Comparison of ENCODE assay signal across 1 cellular context in the genomic region with DNA sequence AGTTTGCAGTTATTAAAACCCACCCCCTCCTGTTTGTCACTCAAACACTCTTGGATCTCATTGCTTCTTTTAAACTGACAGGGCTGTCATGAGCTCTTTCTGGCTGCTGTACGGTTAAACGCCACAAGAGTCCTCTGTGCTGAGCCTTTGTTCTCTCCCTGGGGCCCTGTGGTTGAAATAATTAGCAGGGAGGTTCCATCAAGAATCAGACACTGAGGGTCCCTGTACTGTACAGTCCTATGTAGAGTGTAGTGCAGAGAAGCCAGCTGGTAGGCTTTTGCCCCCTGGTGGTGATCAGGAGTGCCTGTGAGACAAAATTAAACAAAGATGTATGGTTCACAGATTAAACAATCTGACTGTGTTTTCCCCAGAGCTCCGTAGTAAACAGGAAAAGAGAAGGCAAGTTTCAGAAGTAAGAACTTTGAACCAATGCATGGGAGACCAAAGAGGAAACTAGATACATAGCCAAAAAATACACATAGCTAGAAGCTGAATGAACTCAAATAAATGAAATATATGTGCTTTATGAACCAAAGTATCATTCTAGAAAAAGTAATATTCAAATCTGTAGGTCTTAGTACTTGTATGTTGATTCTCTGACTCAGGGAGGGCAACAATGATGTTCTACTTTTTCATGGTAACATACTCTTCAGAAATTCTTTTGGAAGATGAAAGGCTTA.
TF ChIP-seq lines count a peak whose summit lies in the region.

No MANE protein-coding gene starts in this region.

TF ChIP-seq in HEK293, 187 proteins besides CTCF, POLR2A, EP300 and RAD21 (continued from another document and continues in another):
- TF ChIP-seq, protein P1, sequence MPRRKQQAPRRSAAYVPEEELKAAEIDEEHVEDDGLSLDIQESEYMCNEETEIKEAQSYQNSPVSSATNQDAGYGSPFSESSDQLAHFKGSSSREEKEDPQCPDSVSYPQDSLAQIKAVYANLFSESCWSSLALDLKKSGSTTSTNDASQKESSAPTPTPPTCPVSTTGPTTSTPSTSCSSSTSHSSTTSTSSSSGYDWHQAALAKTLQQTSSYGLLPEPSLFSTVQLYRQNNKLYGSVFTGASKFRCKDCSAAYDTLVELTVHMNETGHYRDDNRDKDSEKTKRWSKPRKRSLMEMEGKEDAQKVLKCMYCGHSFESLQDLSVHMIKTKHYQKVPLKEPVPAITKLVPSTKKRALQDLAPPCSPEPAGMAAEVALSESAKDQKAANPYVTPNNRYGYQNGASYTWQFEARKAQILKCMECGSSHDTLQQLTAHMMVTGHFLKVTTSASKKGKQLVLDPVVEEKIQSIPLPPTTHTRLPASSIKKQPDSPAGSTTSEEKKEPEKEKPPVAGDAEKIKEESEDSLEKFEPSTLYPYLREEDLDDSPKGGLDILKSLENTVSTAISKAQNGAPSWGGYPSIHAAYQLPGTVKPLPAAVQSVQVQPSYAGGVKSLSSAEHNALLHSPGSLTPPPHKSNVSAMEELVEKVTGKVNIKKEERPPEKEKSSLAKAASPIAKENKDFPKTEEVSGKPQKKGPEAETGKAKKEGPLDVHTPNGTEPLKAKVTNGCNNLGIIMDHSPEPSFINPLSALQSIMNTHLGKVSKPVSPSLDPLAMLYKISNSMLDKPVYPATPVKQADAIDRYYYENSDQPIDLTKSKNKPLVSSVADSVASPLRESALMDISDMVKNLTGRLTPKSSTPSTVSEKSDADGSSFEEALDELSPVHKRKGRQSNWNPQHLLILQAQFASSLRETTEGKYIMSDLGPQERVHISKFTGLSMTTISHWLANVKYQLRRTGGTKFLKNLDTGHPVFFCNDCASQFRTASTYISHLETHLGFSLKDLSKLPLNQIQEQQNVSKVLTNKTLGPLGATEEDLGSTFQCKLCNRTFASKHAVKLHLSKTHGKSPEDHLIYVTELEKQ (tag by site-specific recombination; IDR thresholded peaks at IDR 0.05; ENCODE audit: borderline replicate concordance), result no peak
- TF ChIP-seq ZNF623 (tag by site-specific recombination; IDR thresholded peaks at IDR 0.05) (peak; percentile 44), ZNF433 (tag by site-specific recombination; IDR thresholded peaks at IDR 0.05; ENCODE audit: low read depth) (no peak), SCRT1 (tag by site-specific recombination; IDR thresholded peaks at IDR 0.05; ENCODE audit: borderline replicate concordance) (no peak), OVOL3 (tag by site-specific recombination; IDR thresholded peaks at IDR 0.05) (no peak), ZNF169 (tag by site-specific recombination; IDR thresholded peaks at IDR 0.05) (no peak), BCL11B (tag by site-specific recombination; IDR thresholded peaks at IDR 0.05; ENCODE audit: low read depth) (no peak), ZNF664 (tag by site-specific recombination; IDR thresholded peaks at IDR 0.05) (no peak), ZNF777 (tag by site-specific recombination; IDR thresholded peaks at IDR 0.05; ENCODE audit: borderline replicate concordance) (no peak), ZNF558 (tag by site-specific recombination; IDR thresholded peaks at IDR 0.05) (no peak), ZNF211 (tag by site-specific recombination; IDR thresholded peaks at IDR 0.05; ENCODE audit: low read depth) (no peak), ZNF366 (tag by site-specific recombination; conservative IDR thresholded peaks at IDR 0.05) (no peak), GLIS1 (tag by site-specific recombination; IDR thresholded peaks at IDR 0.05) (peak; percentile 49), SETDB1 (IDR thresholded peaks at IDR 0.05; ENCODE audit: insufficient read length, low read length) (peak; percentile 24), TCF7L2 (IDR thresholded peaks at IDR 0.05; ENCODE audit: borderline replicate concordance, low read depth, low read length) (no peak; the same call in 1 of the 2 replicates), KLF10 (tag by site-specific recombination; IDR thresholded peaks at IDR 0.05) (peak; percentile 20), TRIM28 (IDR thresholded peaks at IDR 0.05; ENCODE audit: borderline replicate concordance, low read length) (peak; percentile 96), GLI4 (tag by site-specific recombination; IDR thresholded peaks at IDR 0.05) (no peak), ZNF621 (tag by site-specific recombination; IDR thresholded peaks at IDR 0.05) (no peak), ZNF133 (tag by site-specific recombination; IDR thresholded peaks at IDR 0.05) (no peak), HOXA7 (CRISPR knock-in tag; IDR thresholded peaks at IDR 0.05; ENCODE audit: borderline replicate concordance) (no peak), ZSCAN23 (tag by site-specific recombination; IDR thresholded peaks at IDR 0.05) (no peak), ZNF585B (tag by site-specific recombination; IDR thresholded peaks at IDR 0.05) (no peak), ZNF248 (tag by site-specific recombination; IDR thresholded peaks at IDR 0.05) (no peak), ZNF214 (tag by site-specific recombination; IDR thresholded peaks at IDR 0.05; ENCODE audit: borderline replicate concordance) (no peak), ZNF266 (tag by site-specific recombination; IDR thresholded peaks at IDR 0.05; ENCODE audit: low read depth) (no peak), GFI1B (tag by site-specific recombination; IDR thresholded peaks at IDR 0.05) (no peak), HOXC10 (CRISPR knock-in tag; IDR thresholded peaks at IDR 0.05) (no peak), MZF1 (tag by site-specific recombination; IDR thresholded peaks at IDR 0.05; ENCODE audit: borderline replicate concordance) (no peak), ZNF324 (tag by site-specific recombination; IDR thresholded peaks at IDR 0.05) (no peak), WT1 (tag by site-specific recombination; IDR thresholded peaks at IDR 0.05) (peak; percentile 70), ZNF423 (tag by site-specific recombination; IDR thresholded peaks at IDR 0.05) (peak; percentile 37; the same call in 1 of the 2 replicates), ZNF791 (tag by site-specific recombination; IDR thresholded peaks at IDR 0.05) (no peak), ZNF629 (tag by site-specific recombination; IDR thresholded peaks at IDR 0.05) (no peak), SP3 (tag by site-specific recombination; IDR thresholded peaks at IDR 0.05) (peak; percentile 33; the same call in 1 of the 2 replicates), ZNF155 (tag by site-specific recombination; IDR thresholded peaks at IDR 0.05) (no peak), ZNF311 (tag by site-specific recombination; IDR thresholded peaks at IDR 0.05; ENCODE audit: borderline replicate concordance) (no peak), ZNF571 (tag by site-specific recombination; IDR thresholded peaks at IDR 0.05) (no peak), SP7 (tag by site-specific recombination; IDR thresholded peaks at IDR 0.05) (peak; percentile 62; the same call in 1 of the 2 replicates)
- TF ChIP-seq, protein P2, sequence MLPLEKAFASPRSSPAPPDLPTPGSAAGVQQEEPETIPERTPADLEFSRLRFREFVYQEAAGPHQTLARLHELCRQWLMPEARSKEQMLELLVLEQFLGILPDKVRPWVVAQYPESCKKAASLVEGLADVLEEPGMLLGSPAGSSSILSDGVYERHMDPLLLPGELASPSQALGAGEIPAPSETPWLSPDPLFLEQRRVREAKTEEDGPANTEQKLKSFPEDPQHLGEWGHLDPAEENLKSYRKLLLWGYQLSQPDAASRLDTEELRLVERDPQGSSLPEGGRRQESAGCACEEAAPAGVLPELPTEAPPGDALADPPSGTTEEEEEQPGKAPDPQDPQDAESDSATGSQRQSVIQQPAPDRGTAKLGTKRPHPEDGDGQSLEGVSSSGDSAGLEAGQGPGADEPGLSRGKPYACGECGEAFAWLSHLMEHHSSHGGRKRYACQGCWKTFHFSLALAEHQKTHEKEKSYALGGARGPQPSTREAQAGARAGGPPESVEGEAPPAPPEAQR (tag by site-specific recombination; IDR thresholded peaks at IDR 0.05), result no peak
- TF ChIP-seq, protein P3, sequence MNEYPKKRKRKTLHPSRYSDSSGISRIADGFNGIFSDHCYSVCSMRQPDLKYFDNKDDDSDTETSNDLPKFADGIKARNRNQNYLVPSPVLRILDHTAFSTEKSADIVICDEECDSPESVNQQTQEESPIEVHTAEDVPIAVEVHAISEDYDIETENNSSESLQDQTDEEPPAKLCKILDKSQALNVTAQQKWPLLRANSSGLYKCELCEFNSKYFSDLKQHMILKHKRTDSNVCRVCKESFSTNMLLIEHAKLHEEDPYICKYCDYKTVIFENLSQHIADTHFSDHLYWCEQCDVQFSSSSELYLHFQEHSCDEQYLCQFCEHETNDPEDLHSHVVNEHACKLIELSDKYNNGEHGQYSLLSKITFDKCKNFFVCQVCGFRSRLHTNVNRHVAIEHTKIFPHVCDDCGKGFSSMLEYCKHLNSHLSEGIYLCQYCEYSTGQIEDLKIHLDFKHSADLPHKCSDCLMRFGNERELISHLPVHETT (tag by site-specific recombination; IDR thresholded peaks at IDR 0.05), result no peak
- TF ChIP-seq, protein P4, sequence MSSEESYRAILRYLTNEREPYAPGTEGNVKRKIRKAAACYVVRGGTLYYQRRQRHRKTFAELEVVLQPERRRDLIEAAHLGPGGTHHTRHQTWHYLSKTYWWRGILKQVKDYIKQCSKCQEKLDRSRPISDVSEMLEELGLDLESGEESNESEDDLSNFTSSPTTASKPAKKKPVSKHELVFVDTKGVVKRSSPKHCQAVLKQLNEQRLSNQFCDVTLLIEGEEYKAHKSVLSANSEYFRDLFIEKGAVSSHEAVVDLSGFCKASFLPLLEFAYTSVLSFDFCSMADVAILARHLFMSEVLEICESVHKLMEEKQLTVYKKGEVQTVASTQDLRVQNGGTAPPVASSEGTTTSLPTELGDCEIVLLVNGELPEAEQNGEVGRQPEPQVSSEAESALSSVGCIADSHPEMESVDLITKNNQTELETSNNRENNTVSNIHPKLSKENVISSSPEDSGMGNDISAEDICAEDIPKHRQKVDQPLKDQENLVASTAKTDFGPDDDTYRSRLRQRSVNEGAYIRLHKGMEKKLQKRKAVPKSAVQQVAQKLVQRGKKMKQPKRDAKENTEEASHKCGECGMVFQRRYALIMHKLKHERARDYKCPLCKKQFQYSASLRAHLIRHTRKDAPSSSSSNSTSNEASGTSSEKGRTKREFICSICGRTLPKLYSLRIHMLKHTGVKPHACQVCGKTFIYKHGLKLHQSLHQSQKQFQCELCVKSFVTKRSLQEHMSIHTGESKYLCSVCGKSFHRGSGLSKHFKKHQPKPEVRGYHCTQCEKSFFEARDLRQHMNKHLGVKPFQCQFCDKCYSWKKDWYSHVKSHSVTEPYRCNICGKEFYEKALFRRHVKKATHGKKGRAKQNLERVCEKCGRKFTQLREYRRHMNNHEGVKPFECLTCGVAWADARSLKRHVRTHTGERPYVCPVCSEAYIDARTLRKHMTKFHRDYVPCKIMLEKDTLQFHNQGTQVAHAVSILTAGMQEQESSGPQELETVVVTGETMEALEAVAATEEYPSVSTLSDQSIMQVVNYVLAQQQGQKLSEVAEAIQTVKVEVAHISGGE (tag by site-specific recombination; conservative IDR thresholded peaks at IDR 0.05; ENCODE audit: low read depth), result no peak
- TF ChIP-seq, protein P5, sequence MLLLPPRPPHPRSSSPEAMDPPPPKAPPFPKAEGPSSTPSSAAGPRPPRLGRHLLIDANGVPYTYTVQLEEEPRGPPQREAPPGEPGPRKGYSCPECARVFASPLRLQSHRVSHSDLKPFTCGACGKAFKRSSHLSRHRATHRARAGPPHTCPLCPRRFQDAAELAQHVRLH (tag by site-specific recombination; IDR thresholded peaks at IDR 0.05), result no peak
- TF ChIP-seq, protein P6, sequence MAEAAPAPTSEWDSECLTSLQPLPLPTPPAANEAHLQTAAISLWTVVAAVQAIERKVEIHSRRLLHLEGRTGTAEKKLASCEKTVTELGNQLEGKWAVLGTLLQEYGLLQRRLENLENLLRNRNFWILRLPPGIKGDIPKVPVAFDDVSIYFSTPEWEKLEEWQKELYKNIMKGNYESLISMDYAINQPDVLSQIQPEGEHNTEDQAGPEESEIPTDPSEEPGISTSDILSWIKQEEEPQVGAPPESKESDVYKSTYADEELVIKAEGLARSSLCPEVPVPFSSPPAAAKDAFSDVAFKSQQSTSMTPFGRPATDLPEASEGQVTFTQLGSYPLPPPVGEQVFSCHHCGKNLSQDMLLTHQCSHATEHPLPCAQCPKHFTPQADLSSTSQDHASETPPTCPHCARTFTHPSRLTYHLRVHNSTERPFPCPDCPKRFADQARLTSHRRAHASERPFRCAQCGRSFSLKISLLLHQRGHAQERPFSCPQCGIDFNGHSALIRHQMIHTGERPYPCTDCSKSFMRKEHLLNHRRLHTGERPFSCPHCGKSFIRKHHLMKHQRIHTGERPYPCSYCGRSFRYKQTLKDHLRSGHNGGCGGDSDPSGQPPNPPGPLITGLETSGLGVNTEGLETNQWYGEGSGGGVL (tag by site-specific recombination; IDR thresholded peaks at IDR 0.05), result no peak
- TF ChIP-seq, protein P7, sequence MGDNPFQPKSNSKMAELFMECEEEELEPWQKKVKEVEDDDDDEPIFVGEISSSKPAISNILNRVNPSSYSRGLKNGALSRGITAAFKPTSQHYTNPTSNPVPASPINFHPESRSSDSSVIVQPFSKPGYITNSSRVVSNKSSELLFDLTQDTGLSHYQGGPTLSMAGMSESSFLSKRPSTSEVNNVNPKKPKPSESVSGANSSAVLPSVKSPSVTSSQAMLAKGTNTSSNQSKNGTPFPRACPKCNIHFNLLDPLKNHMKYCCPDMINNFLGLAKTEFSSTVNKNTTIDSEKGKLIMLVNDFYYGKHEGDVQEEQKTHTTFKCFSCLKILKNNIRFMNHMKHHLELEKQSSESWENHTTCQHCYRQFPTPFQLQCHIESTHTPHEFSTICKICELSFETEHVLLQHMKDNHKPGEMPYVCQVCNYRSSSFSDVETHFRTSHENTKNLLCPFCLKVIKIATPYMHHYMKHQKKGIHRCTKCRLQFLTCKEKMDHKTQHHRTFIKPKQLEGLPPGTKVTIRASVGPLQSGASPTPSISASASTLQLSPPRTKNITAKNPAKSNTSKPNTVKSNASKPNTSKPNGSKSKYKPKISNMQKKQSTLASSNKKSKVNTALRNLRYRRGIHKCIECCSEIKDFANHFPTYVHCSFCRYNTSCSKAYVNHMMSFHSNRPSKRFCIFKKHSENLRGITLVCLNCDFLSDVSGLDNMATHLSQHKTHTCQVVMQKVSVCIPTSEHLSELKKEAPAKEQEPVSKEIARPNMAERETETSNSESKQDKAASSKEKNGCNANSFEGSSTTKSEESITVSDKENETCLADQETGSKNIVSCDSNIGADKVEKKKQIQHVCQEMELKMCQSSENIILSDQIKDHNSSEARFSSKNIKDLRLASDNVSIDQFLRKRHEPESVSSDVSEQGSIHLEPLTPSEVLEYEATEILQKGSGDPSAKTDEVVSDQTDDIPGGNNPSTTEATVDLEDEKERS (tag by site-specific recombination; IDR thresholded peaks at IDR 0.05), result no peak
- TF ChIP-seq, protein P8, sequence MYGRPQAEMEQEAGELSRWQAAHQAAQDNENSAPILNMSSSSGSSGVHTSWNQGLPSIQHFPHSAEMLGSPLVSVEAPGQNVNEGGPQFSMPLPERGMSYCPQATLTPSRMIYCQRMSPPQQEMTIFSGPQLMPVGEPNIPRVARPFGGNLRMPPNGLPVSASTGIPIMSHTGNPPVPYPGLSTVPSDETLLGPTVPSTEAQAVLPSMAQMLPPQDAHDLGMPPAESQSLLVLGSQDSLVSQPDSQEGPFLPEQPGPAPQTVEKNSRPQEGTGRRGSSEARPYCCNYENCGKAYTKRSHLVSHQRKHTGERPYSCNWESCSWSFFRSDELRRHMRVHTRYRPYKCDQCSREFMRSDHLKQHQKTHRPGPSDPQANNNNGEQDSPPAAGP (tag by site-specific recombination; IDR thresholded peaks at IDR 0.05), result no peak; the same call in 1 of the 2 replicates
- TF ChIP-seq, protein P9, sequence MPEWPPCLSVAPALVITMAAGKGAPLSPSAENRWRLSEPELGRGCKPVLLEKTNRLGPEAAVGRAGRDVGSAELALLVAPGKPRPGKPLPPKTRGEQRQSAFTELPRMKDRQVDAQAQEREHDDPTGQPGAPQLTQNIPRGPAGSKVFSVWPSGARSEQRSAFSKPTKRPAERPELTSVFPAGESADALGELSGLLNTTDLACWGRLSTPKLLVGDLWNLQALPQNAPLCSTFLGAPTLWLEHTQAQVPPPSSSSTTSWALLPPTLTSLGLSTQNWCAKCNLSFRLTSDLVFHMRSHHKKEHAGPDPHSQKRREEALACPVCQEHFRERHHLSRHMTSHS (tag by site-specific recombination; IDR thresholded peaks at IDR 0.05), result no peak
